9 cellular contexts compared by ENCODE assay signal in the genomic region with DNA sequence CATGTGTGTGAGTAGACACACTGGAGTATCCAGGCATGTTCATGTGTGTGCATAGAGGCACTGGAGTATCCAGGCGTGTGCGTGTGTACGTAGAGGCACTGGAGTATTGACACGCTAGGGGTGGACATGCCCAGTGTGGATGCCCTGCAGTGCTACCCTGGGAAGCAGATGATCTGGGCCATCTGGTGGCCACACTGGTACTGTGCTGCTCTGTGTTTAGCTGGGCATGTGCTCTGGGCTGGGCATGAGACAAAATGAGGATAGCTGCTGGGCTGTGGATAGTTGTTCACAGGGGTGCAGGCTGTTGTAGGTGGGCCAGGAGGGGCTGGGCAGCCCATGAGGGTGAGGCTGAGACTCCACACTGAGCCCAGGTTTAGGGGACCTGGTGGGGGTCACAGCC. TPM values are rescaled to one million over a fixed set of nuclear protein-coding genes. Genes with fewer than 3 reads are reported as not detected.
A peak's percentile ranks its signal among the peaks of the same experiment; 100 is the strongest.
DNase-seq lines count a peak whose midpoint lies in the region; ATAC-seq and TF ChIP-seq lines count a peak whose summit lies in the region.
"Had no signal": no experiment of that assay in that cellular context is flagged by ENCODE, and none has a peak within 500 bp of the region (broad histone marks: within the 10 kb centered on the region; RNA-seq: fewer than 3 reads in every experiment).

No MANE protein-coding gene starts in this region.

- no peaks in the 10 kb centered on the region for H3K36me3 Mint-ChIP-seq in activated naive CD8-positive, alpha-beta T cell treated with anti-CD3 and anti-CD28 coated beads, Interleukin-2, amount 10 ng/mL, durations not matched to agents 7 days and 5 days
- no peaks in the 10 kb centered on the region for H3K36me3 Mint-ChIP-seq in activated naive CD8-positive, alpha-beta T cell treated with anti-CD3 and anti-CD28 coated beads for 36 hours
- H3K36me3 Mint-ChIP-seq in stimulated activated memory B cell treated with anti-CD40 and anti-IgM and Interleukin-4, amounts not matched to agents 10 μg/mL and 1 μg/mL and 100 μg/mL, for 72 hours: peaks cover 5% of the 10 kb centered on the region

- peaks cover 9% of the 10 kb centered on the region for H3K27me3 Mint-ChIP-seq in activated naive CD8-positive, alpha-beta T cell treated with anti-CD3 and anti-CD28 coated beads, Interleukin-2, amount 10 ng/mL, durations not matched to agents 7 days and 5 days
- H3K27me3 Mint-ChIP-seq in activated naive CD8-positive, alpha-beta T cell treated with anti-CD3 and anti-CD28 coated beads for 36 hours: peaks cover 20% of the 10 kb centered on the region
- H3K27me3 Mint-ChIP-seq in stimulated activated memory B cell treated with anti-CD40 and anti-IgM and Interleukin-4, amounts not matched to agents 10 μg/mL and 1 μg/mL and 100 μg/mL, for 72 hours: peaks cover 33% of the 10 kb centered on the region

- no peak overlapping the region for H3K27ac ChIP-seq in colonic mucosa
- H3K27ac ChIP-seq: ovary had no signal

- no peak for DNase-seq in activated naive CD8-positive, alpha-beta T cell treated with anti-CD3 and anti-CD28 coated beads, Interleukin-2, amount 10 ng/mL, durations not matched to agents 7 days and 5 days
- DNase-seq in activated naive CD8-positive, alpha-beta T cell treated with anti-CD3 and anti-CD28 coated beads for 36 hours: no peak
- peak; percentile 6 for DNase-seq in NCI-H69 (lab: John Stamatoyannopoulos, UW)
- DNase-seq in colonic mucosa: peak; percentile 28
- DNase-seq: ovary had no signal

- POLR2A ChIA-PET in activated naive CD8-positive, alpha-beta T cell treated with anti-CD3 and anti-CD28 coated beads, Interleukin-2, amount 10 ng/mL, durations not matched to agents 7 days and 5 days (lab: Charles Lee): no interaction called here

- peak overlapping the region; percentile 60 for H3K27ac Mint-ChIP-seq in activated naive CD8-positive, alpha-beta T cell treated with anti-CD3 and anti-CD28 coated beads, Interleukin-2, amount 10 ng/mL, durations not matched to agents 7 days and 5 days
- no peak overlapping the region for H3K27ac Mint-ChIP-seq in activated naive CD8-positive, alpha-beta T cell treated with anti-CD3 and anti-CD28 coated beads for 36 hours
- no peak overlapping the region for H3K27ac Mint-ChIP-seq in stimulated activated memory B cell treated with anti-CD40 and anti-IgM and Interleukin-4, amounts not matched to agents 10 μg/mL and 1 μg/mL and 100 μg/mL, for 72 hours

- no peaks in the 10 kb centered on the region for H3K9me3 ChIP-seq in colonic mucosa
- H3K9me3 ChIP-seq: ovary had no signal

- ATAC-seq in activated naive CD8-positive, alpha-beta T cell treated with anti-CD3 and anti-CD28 coated beads, Interleukin-2, amount 10 ng/mL, durations not matched to agents 7 days and 5 days (ENCODE audit: low read depth): no peak
- ATAC-seq in stimulated activated memory B cell treated with anti-CD40 and anti-IgM and Interleukin-4, amounts not matched to agents 10 μg/mL and 1 μg/mL and 100 μg/mL, for 72 hours: peak; percentile 60
- ATAC-seq in HG03196 (IDR thresholded peaks at IDR 0.05; ENCODE audit: unreplicated experiment): no peak
- ATAC-seq in HG03439 (IDR thresholded peaks at IDR 0.05; ENCODE audit: unreplicated experiment): no peak
- ATAC-seq in GM18520 (IDR thresholded peaks at IDR 0.05; ENCODE audit: unreplicated experiment): no peak

- TF ChIP-seq CTCF in colonic mucosa (IDR thresholded peaks at IDR 0.05): no peak

- H3K36me3 ChIP-seq in colonic mucosa: no peaks in the 10 kb centered on the region
- H3K36me3 ChIP-seq: ovary had no signal

- no peaks in the 10 kb centered on the region for H3K27me3 ChIP-seq in colonic mucosa
- H3K27me3 ChIP-seq: ovary had no signal

- H3K9ac ChIP-seq in colonic mucosa (ENCODE audit: low read depth in 2 of 2, low read length in 2 of 2): no peak overlapping the region

- H3K4me3 Mint-ChIP-seq in activated naive CD8-positive, alpha-beta T cell treated with anti-CD3 and anti-CD28 coated beads, Interleukin-2, amount 10 ng/mL, durations not matched to agents 7 days and 5 days: no peak overlapping the region
- no peak overlapping the region for H3K4me3 Mint-ChIP-seq in activated naive CD8-positive, alpha-beta T cell treated with anti-CD3 and anti-CD28 coated beads for 36 hours
- H3K4me3 Mint-ChIP-seq in stimulated activated memory B cell treated with anti-CD40 and anti-IgM and Interleukin-4, amounts not matched to agents 10 μg/mL and 1 μg/mL and 100 μg/mL, for 72 hours: no peak overlapping the region

- intact Hi-C loops in colonic mucosa (cut with DNase I): no loop called here

- no peaks in the 10 kb centered on the region for H3K4me1 Mint-ChIP-seq in activated naive CD8-positive, alpha-beta T cell treated with anti-CD3 and anti-CD28 coated beads, Interleukin-2, amount 10 ng/mL, durations not matched to agents 7 days and 5 days
- no peaks in the 10 kb centered on the region for H3K4me1 Mint-ChIP-seq in activated naive CD8-positive, alpha-beta T cell treated with anti-CD3 and anti-CD28 coated beads for 36 hours
- no peaks in the 10 kb centered on the region for H3K4me1 Mint-ChIP-seq in stimulated activated memory B cell treated with anti-CD40 and anti-IgM and Interleukin-4, amounts not matched to agents 10 μg/mL and 1 μg/mL and 100 μg/mL, for 72 hours

- no peak overlapping the region for H3K4me3 ChIP-seq in colonic mucosa
- H3K4me3 ChIP-seq: ovary had no signal

- no peaks in the 10 kb centered on the region for H3K4me1 ChIP-seq in colonic mucosa

- H3K9me3 Mint-ChIP-seq in activated naive CD8-positive, alpha-beta T cell treated with anti-CD3 and anti-CD28 coated beads, Interleukin-2, amount 10 ng/mL, durations not matched to agents 7 days and 5 days: no peaks in the 10 kb centered on the region
- H3K9me3 Mint-ChIP-seq in activated naive CD8-positive, alpha-beta T cell treated with anti-CD3 and anti-CD28 coated beads for 36 hours: no peaks in the 10 kb centered on the region
- no peaks in the 10 kb centered on the region for H3K9me3 Mint-ChIP-seq in stimulated activated memory B cell treated with anti-CD40 and anti-IgM and Interleukin-4, amounts not matched to agents 10 μg/mL and 1 μg/mL and 100 μg/mL, for 72 hours

RNA-seq across cellular contexts. Expression of gene NPBWR2, which starts 24.0 kb away (rescaled TPM):
- total RNA-seq in activated naive CD8-positive, alpha-beta T cell treated with anti-CD3 and anti-CD28 coated beads, Interleukin-2, amount 10 ng/mL, durations not matched to agents 7 days and 5 days: not detected
- not detected for total RNA-seq in activated naive CD8-positive, alpha-beta T cell treated with anti-CD3 and anti-CD28 coated beads for 36 hours
- total RNA-seq in colonic mucosa: not detected
- total RNA-seq: ovary had no signal

RNA-seq across cellular contexts. Expression of gene MYT1, which starts 32.8 kb away (rescaled TPM):
- total RNA-seq in activated naive CD8-positive, alpha-beta T cell treated with anti-CD3 and anti-CD28 coated beads, Interleukin-2, amount 10 ng/mL, durations not matched to agents 7 days and 5 days: under 1 TPM in 1 of 2 experiments, not detected in 1; 0.06 TPM
- total RNA-seq in activated naive CD8-positive, alpha-beta T cell treated with anti-CD3 and anti-CD28 coated beads for 36 hours: under 1 TPM in 1 of 2 experiments, not detected in 1; 0.44 TPM
- under 1 TPM; 0.19 to 0.22 TPM for total RNA-seq in colonic mucosa

RNA-seq across cellular contexts. Expression of gene LKAAEAR1, which starts 47.2 kb away (rescaled TPM):
- total RNA-seq in activated naive CD8-positive, alpha-beta T cell treated with anti-CD3 and anti-CD28 coated beads, Interleukin-2, amount 10 ng/mL, durations not matched to agents 7 days and 5 days: 1 to 10 TPM in 1 of 2 experiments, under 1 TPM in 1; 0.57 to 1.1 TPM
- under 1 TPM; 0.47 to 0.50 TPM for total RNA-seq in activated naive CD8-positive, alpha-beta T cell treated with anti-CD3 and anti-CD28 coated beads for 36 hours
- total RNA-seq in colonic mucosa: not detected

RNA-seq across cellular contexts. Expression of gene OPRL1, which starts 51.5 kb away (rescaled TPM):
- total RNA-seq in activated naive CD8-positive, alpha-beta T cell treated with anti-CD3 and anti-CD28 coated beads, Interleukin-2, amount 10 ng/mL, durations not matched to agents 7 days and 5 days: 1 to 10 TPM; 1.8 to 2.6 TPM
- under 1 TPM; 0.16 to 0.25 TPM for total RNA-seq in activated naive CD8-positive, alpha-beta T cell treated with anti-CD3 and anti-CD28 coated beads for 36 hours
- total RNA-seq in colonic mucosa: under 1 TPM; 0.24 to 0.25 TPM

RNA-seq across cellular contexts. Expression of gene RGS19, which starts 52.1 kb away (rescaled TPM):
- total RNA-seq in activated naive CD8-positive, alpha-beta T cell treated with anti-CD3 and anti-CD28 coated beads, Interleukin-2, amount 10 ng/mL, durations not matched to agents 7 days and 5 days: 100 to 1,000 TPM in 1 of 2 experiments, 10 to 100 TPM in 1; 95.1 to 106 TPM
- 10 to 100 TPM; 26.4 to 31.8 TPM for total RNA-seq in activated naive CD8-positive, alpha-beta T cell treated with anti-CD3 and anti-CD28 coated beads for 36 hours
- 1 to 10 TPM; 3.4 to 4.5 TPM for total RNA-seq in colonic mucosa

Comparison
In these comparisons a context has a peak if more than half of its experiments do, and no peak if none do; other contexts are left out.
1. DNase-seq: peak in NCI-H69 (single experiment) and colonic mucosa (single experiment); none in activated naive CD8-positive, alpha-beta T cell treated with anti-CD3 and anti-CD28 coated beads, Interleukin-2, amount 10 ng/mL, durations not matched to agents 7 days and 5 days (single experiment) and activated naive CD8-positive, alpha-beta T cell treated with anti-CD3 and anti-CD28 coated beads for 36 hours (single experiment).